Comparison of ENCODE assay signal across 8 cellular contexts in the genomic region with DNA sequence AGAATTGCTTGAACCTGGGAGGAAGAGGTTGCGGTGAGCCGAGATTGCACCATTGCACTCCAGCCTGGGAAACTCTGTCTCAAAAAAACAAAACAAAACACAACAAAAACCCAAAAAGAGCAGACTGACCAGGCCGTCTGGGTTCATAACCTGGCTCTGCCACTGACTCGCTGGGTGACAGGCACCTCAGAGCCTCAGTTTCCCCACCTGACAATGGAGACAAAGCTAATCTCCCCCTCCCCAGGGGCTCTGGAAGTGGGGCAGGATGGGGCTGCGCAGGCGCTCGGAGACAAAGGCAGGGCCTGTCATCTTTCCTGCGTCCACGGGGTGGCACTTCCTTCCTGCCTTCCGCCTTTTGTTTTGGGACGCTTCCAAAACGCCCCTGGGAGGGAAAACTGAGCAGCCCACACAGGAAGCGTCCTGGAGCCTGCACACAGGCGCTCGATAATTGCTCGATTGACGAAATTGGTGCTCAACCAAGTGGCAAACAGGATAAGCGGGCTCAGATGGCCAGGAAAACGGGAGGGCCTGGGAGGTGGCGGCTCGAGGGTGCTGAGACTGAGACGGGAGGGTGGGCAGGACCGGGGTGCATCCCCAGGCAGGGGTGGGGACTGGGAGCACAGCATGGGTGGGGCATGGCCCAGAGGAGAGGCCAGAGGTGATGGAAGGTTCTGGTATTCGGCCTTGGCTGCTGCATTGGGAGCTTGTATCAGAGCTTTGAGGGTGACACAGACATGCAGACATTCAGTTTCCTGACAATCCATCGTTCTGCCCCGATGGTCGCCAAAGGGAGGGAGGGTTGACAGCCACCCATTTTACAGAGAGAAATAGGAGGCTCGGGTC. TPM values are rescaled to one million over a fixed set of nuclear protein-coding genes. Genes with fewer than 3 reads are reported as not detected.
DNase-seq lines count a peak whose midpoint lies in the region; ATAC-seq, FAIRE-seq and TF ChIP-seq lines count a peak whose summit lies in the region.

No MANE protein-coding gene starts in this region.

- peaks cover 9 to 18% (median 13%) of the 10 kb centered on the region in 3 donors for H3K4me1 Mint-ChIP-seq in T-cell

- H3K4me3 Mint-ChIP-seq in T-cell, result peak overlapping the region; percentile 77 to 83 (median 80)

- peak in 1 of 2 donors; percentile 29 for TF ChIP-seq POLR2A in uterus (IDR thresholded peaks at IDR 0.05)

- in situ Hi-C loops in G401 (cut with HindIII; ENCODE audit: low sequenced_read_pairs), result no loop called here

- ATAC-seq in T-cell (replicated peaks in 1 of 4) (peak; percentile 66 to 84 (median 80)), left cardiac atrium (peak; percentile 54 to 60), pancreas (peak; percentile 63 to 73 (median 70)), HG03439 (IDR thresholded peaks at IDR 0.05; ENCODE audit: unreplicated experiment) (no peak)

- POLR2A ChIA-PET in T-cell (lab: Charles Lee), result interaction anchor here in 1 of 2 donors (0.5 kb wide), 1 partner anchor 180 kb away, joined by 3 read pairs; no protein-coding TSS in a partner anchor

- intact Hi-C loops in left cardiac atrium (cut with DNase I), result loop anchor here (2.0 to 5.0 kb wide), 2 partner anchors 65 to 67 kb away; no protein-coding TSS in a partner anchor
- intact Hi-C loops in pancreas (cut with DNase I), result loop anchor here in 1 of 3 donors (2.0 kb wide), 1 partner anchor 67 kb away; no protein-coding TSS in a partner anchor
- intact Hi-C loops in uterus (cut with DNase I; ENCODE audit: low total_unique reads), result loop anchor here (5.0 kb wide), 1 partner anchor 65 kb away; no protein-coding TSS in a partner anchor

- H3K4me3 ChIP-seq in pancreas, result peak overlapping the region in 2 of 4 donors; percentile 6 to 31
- H3K4me3 ChIP-seq in uterus, result peak overlapping the region; percentile 1 to 30

- TF ChIP-seq CTCF in pancreas (IDR thresholded peaks at IDR 0.05) (peak; percentile 35 to 72 (median 64)), uterus (IDR thresholded peaks at IDR 0.05) (peak; percentile 89 to 98 (median 90))

- H3K9me3 ChIP-seq in pancreas, result no peaks in the 10 kb centered on the region
- H3K9me3 ChIP-seq in uterus, result no peaks in the 10 kb centered on the region

- H3K27ac ChIP-seq in pancreas (peak overlapping the region; percentile 14 to 65 (median 54)), uterus (peak overlapping the region; percentile 95 to 99)

- peak overlapping the region; percentile 70 to 80 for H3K27ac Mint-ChIP-seq in T-cell

- H3K27me3 ChIP-seq in pancreas, result no peaks in the 10 kb centered on the region
- H3K27me3 ChIP-seq in uterus, result no peaks in the 10 kb centered on the region

- CTCF ChIA-PET in T-cell (lab: Charles Lee), result interaction anchor here in 1 of 2 donors (0.6 kb wide), 1 partner anchor 91 kb away, joined by 6 read pairs; no protein-coding TSS in a partner anchor

- H3K27me3 Mint-ChIP-seq in T-cell, result no peaks in the 10 kb centered on the region

- 7% methylated on average over 25 to 28 of the region's 28 CpGs for WGBS in pancreas, 2 donors

- H3K4me1 ChIP-seq in pancreas, result peaks cover 4 to 21% (median 12%) of the 10 kb centered on the region in 3 donors
- peaks cover 12 to 22% of the 10 kb centered on the region in 2 donors for H3K4me1 ChIP-seq in uterus

- DNase-seq in G401 (ENCODE audit: low spot score) (peak; percentile 88), NCI-H1417 (lab: John Stamatoyannopoulos, UW) (peak; percentile 66 to 94 (median 84)), T-cell (peak; percentile 16 to 64 (median 44)), amygdala (lab: John Stamatoyannopoulos, UW) (peak in 54 of 56 donors; percentile 11 to 93 (median 68)), left cardiac atrium (peak; percentile 89), pancreas (peak; percentile 68 to 89 (median 78)), uterus (peak; percentile 91)

- H3K36me3 Mint-ChIP-seq in T-cell, result peaks cover 3% of the 10 kb centered on the region

- FAIRE-seq in pancreas (lab: Jason Lieb, UNC), result no peak

- no peaks in the 10 kb centered on the region for H3K9me3 Mint-ChIP-seq in T-cell

- H3K36me3 ChIP-seq in pancreas (no peaks in the 10 kb centered on the region), uterus (no peaks in the 10 kb centered on the region)

RNA-seq across cellular contexts. Expression of a gene that starts 17.8 kb away (rescaled TPM):
- total RNA-seq in G401 (2014; rRNA removed; shearing (Covaris generic)), result 74.0 and 74.7 TPM in 2 replicates
- 1 to 10 TPM in 4 of 5 donors, under 1 TPM in 1; 0.95 to 3.6 (median 2.4) TPM for total RNA-seq in T-cell
- 1 to 10 TPM; 3.4 to 3.9 TPM for total RNA-seq in left cardiac atrium
- total RNA-seq in pancreas, result 1 to 10 TPM in 1 of 6 donors, under 1 TPM in 5; 0.20 to 1.4 (median 0.55) TPM
- polyA plus RNA-seq in pancreas, result under 1 TPM; 0.47 to 0.72 TPM
- 10 to 100 TPM in 1 of 4 donors, 1 to 10 TPM in 3; 1.8 to 21.8 (median 2.6) TPM for total RNA-seq in uterus

RNA-seq across cellular contexts. Expression of a gene that starts 48.5 kb away (rescaled TPM):
- total RNA-seq in G401 (2014; rRNA removed; shearing (Covaris generic)), result 38.2 and 47.4 TPM in 2 replicates
- total RNA-seq in T-cell (10 to 100 TPM; 33.8 to 50.4 (median 42.0) TPM), left cardiac atrium (10 to 100 TPM; 24.4 to 80.0 TPM), pancreas (10 to 100 TPM in 5 of 6 donors, 1 to 10 TPM in 1; 8.9 to 43.4 (median 26.5) TPM), uterus (10 to 100 TPM in 3 of 4 donors, 1 to 10 TPM in 1; 7.9 to 55.3 (median 48.8) TPM)
- polyA plus RNA-seq in pancreas, result 10 to 100 TPM; 24.7 to 41.2 TPM

RNA-seq across cellular contexts. Expression of a gene that starts 59.6 kb away (rescaled TPM):
- 122 and 129 TPM in 2 replicates for total RNA-seq in G401 (2014; rRNA removed; shearing (Covaris generic))
- 1 to 10 TPM in 3 of 5 donors, under 1 TPM in 2; 0.68 to 1.9 (median 1.2) TPM for total RNA-seq in T-cell
- 100 to 1,000 TPM; 238 to 255 TPM for total RNA-seq in left cardiac atrium
- total RNA-seq in pancreas, result 10 to 100 TPM; 19.0 to 44.6 (median 25.5) TPM
- polyA plus RNA-seq in pancreas, result 10 to 100 TPM; 34.7 to 48.7 TPM
- 100 to 1,000 TPM; 326 to 762 (median 535) TPM for total RNA-seq in uterus

Comparison
In these comparisons a context has a peak if more than half of its experiments do, and no peak if none do; other contexts are left out.
1. RNA of a gene that starts 59.6 kb away (total RNA-seq): 326 to 762 TPM in uterus, 238 to 255 TPM in left cardiac atrium, 122 to 129 TPM in G401 and 19.0 to 44.6 TPM in pancreas; 0.68 to 1.9 TPM in T-cell; every median in the first group is over 4 times any median in the second.
2. Peak in every context shown above with its lines, with median percentiles within 50 percentile points of each other: DNase-seq.